16 cellular contexts compared by ENCODE assay signal in the genomic region with DNA sequence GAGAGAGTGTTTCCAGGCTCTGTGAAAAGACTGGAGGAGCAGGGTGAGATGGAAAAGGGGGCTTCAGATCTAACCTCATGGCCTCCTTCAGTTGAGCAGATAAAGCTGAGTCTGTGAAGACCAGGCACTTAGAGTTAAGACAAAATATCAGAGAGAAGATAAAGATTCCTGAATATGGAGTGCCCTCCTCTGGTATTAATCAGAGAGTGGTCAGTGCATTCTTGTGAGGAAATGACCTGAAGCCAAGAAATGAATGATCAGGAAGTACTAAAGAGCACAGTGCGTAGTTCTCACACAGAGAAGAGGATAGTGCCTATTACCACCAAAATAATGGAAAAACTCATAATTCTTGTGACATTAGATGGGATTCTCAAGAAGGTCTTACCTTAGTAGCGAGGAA.
DNase-seq lines count a peak whose midpoint lies in the region; ATAC-seq and TF ChIP-seq lines count a peak whose summit lies in the region.
"Had no signal": no experiment of that assay in that cellular context is flagged by ENCODE, and none has a peak within 500 bp of the region (broad histone marks: within the 10 kb centered on the region; RNA-seq: fewer than 3 reads in every experiment).

No MANE protein-coding gene starts in this region.

- 0 out of 2 replicates have a peak, but pooled peaks cover 3% of the 10 kb centered on the region for H3K9me2 ChIP-seq in GM23338 (ENCODE audit: insufficient read depth)

- ATAC-seq in GM23338 (peak; percentile 40; the same call in 2 of the 3 replicates), GM18517 (IDR thresholded peaks at IDR 0.05; ENCODE audit: unreplicated experiment) (no peak)
- ATAC-seq: gastrocnemius medialis had no signal

- H3K79me2 ChIP-seq in GM23338 (replicated peaks; ENCODE audit: insufficient read depth): no peaks in the 10 kb centered on the region

- H3K27me3 ChIP-seq in GM23338 (ENCODE audit: insufficient read depth): no peaks in the 10 kb centered on the region
- no peaks in the 10 kb centered on the region for H3K27me3 ChIP-seq in colonic mucosa
- H3K27me3 ChIP-seq: gastrocnemius medialis, right atrium auricular region, thyroid gland had no signal

- intact Hi-C loops in colonic mucosa (cut with DNase I): no loop called here

- H4K20me1 ChIP-seq in GM23338 (replicated peaks; ENCODE audit: insufficient read depth): no peaks in the 10 kb centered on the region

- no peaks in the 10 kb centered on the region for H3K27me3 Mint-ChIP-seq in GM23338 (ENCODE audit: insufficient read depth, low read depth, poor library complexity)
- peaks cover 3% of the 10 kb centered on the region for H3K27me3 Mint-ChIP-seq in chondrocyte (ENCODE audit: low read depth)
- no peaks in the 10 kb centered on the region for H3K27me3 Mint-ChIP-seq in neural crest cell (ENCODE audit: low read depth)
- no peaks in the 10 kb centered on the region for H3K27me3 Mint-ChIP-seq in osteocyte (ENCODE audit: unreplicated experiment)

- TF ChIP-seq CTCF in GM23338 (conservative IDR thresholded peaks at IDR 0.05; ENCODE audit: low read depth in 2 of 2): peak; percentile 31 to 53; a peak in 3 of 4 replicates
- TF ChIP-seq CTCF in chondrocyte (IDR thresholded peaks at IDR 0.05): peak; percentile 25
- TF ChIP-seq CTCF in neural crest cell (conservative IDR thresholded peaks at IDR 0.05): peak; percentile 24
- no peak for TF ChIP-seq CTCF in colonic mucosa (IDR thresholded peaks at IDR 0.05)
- TF ChIP-seq CTCF in osteocyte (IDR thresholded peaks at IDR 0.05): no peak

- peak; percentile 29 for DNase-seq in GM23338 (ENCODE audit: low spot score)
- peak; percentile 52 for DNase-seq in NCI-H748 (lab: John Stamatoyannopoulos, UW; ENCODE audit: unreplicated experiment)
- no peak for DNase-seq in chondrocyte (ENCODE audit: low spot score)
- DNase-seq in neural crest cell (ENCODE audit: low read depth, low spot score): no peak
- no peak for DNase-seq in colonic mucosa
- DNase-seq in osteocyte (ENCODE audit: extremely low spot score, unreplicated experiment): no peak
- DNase-seq in G401 (ENCODE audit: low spot score): no peak
- DNase-seq: activated CD4-positive, alpha-beta T cell treated with anti-CD3 and anti-CD28 coated beads for 48 hours; activated gamma-delta T cell treated with Interleukin-2 at 50 U/mL for 16 hours; gastrocnemius medialis; NCI-H1930; SHP77; thyroid gland had no signal

- H3K36me3 Mint-ChIP-seq in GM23338 (ENCODE audit: low read depth) (peaks cover 14% of the 10 kb centered on the region; the same call in 2 of the 3 replicates), chondrocyte (ENCODE audit: low read depth) (no peaks in the 10 kb centered on the region), neural crest cell (ENCODE audit: low read depth) (no peaks in the 10 kb centered on the region), osteocyte (ENCODE audit: unreplicated experiment) (no peaks in the 10 kb centered on the region)

- H3K4me1 ChIP-seq in GM23338 (ENCODE audit: insufficient read depth) (no peaks in the 10 kb centered on the region), colonic mucosa (no peaks in the 10 kb centered on the region)
- H3K4me1 ChIP-seq: gastrocnemius medialis, right atrium auricular region, thyroid gland had no signal

- H3K4me2 ChIP-seq in GM23338: no peak overlapping the region

- no peaks in the 10 kb centered on the region for H3K9me3 ChIP-seq in colonic mucosa
- H3K9me3 ChIP-seq: gastrocnemius medialis, thyroid gland had no signal

- no peak overlapping the region for H3K4me3 ChIP-seq in GM23338
- H3K4me3 ChIP-seq in colonic mucosa: no peak overlapping the region
- H3K4me3 ChIP-seq: gastrocnemius medialis, lung, right atrium auricular region, thyroid gland had no signal

- H3K4me1 Mint-ChIP-seq in GM23338 (no peaks in the 10 kb centered on the region; the same call in 2 of the 3 replicates), chondrocyte (ENCODE audit: low read depth) (no peaks in the 10 kb centered on the region), neural crest cell (no peaks in the 10 kb centered on the region), osteocyte (ENCODE audit: unreplicated experiment) (no peaks in the 10 kb centered on the region)

- no peaks in the 10 kb centered on the region for H3F3A ChIP-seq in GM23338 (replicated peaks; ENCODE audit: low read depth)

- in situ Hi-C loops in G401 (cut with HindIII; ENCODE audit: low sequenced_read_pairs): no loop called here

- H3K27ac ChIP-seq in GM23338 (ENCODE audit: low read depth) (no peak overlapping the region), colonic mucosa (no peak overlapping the region)
- H3K27ac ChIP-seq: gastrocnemius medialis, right atrium auricular region, thyroid gland had no signal

- H3K4me3 Mint-ChIP-seq in GM23338 (no peak overlapping the region), chondrocyte (ENCODE audit: unreplicated experiment) (no peak overlapping the region), neural crest cell (no peak overlapping the region), osteocyte (ENCODE audit: unreplicated experiment) (no peak overlapping the region)

- H3K27ac Mint-ChIP-seq in GM23338 (peak overlapping the region; percentile 29), chondrocyte (ENCODE audit: unreplicated experiment) (no peak overlapping the region), neural crest cell (ENCODE audit: unreplicated experiment) (no peak overlapping the region), osteocyte (ENCODE audit: unreplicated experiment) (no peak overlapping the region)

- H3K9me3 Mint-ChIP-seq in GM23338 (peaks cover 14% of the 10 kb centered on the region), chondrocyte (ENCODE audit: low read depth) (peaks cover 7% of the 10 kb centered on the region), neural crest cell (peaks cover 9% of the 10 kb centered on the region), osteocyte (ENCODE audit: unreplicated experiment) (peaks cover 10% of the 10 kb centered on the region)

- H3K36me3 ChIP-seq in GM23338 (ENCODE audit: insufficient read depth) (no peaks in the 10 kb centered on the region), colonic mucosa (no peaks in the 10 kb centered on the region)
- H3K36me3 ChIP-seq: gastrocnemius medialis, right atrium auricular region, thyroid gland had no signal

- peak overlapping the region; percentile 94 for H2AFZ ChIP-seq in GM23338

- no peak overlapping the region for H3K9ac ChIP-seq in colonic mucosa (ENCODE audit: low read depth in 2 of 2, low read length in 2 of 2)

TF ChIP-seq in GM23338, 12 proteins besides CTCF, POLR2A, EP300 and RAD21:
- TF ChIP-seq ZNF114 (CRISPR knock-in tag; IDR thresholded peaks at IDR 0.05) (no peak), CREB1 (CRISPR knock-in tag; IDR thresholded peaks at IDR 0.05; ENCODE audit: low read depth) (no peak)

Comparison
In these comparisons a context has a peak if more than half of its experiments do, and no peak if none do; other contexts are left out.
1. DNase-seq: peak in GM23338 (single experiment) and NCI-H748 (single experiment); none in chondrocyte (single experiment), neural crest cell (single experiment), colonic mucosa (single experiment), osteocyte (single experiment) and G401 (single experiment).
2. CTCF ChIP-seq: peak in GM23338 (2 of 2), chondrocyte (single experiment) and neural crest cell (single experiment); none in colonic mucosa (single experiment) and osteocyte (single experiment).